In genomic region chr3:32820430-32820829, GRCh38 we compare ENCODE assay signal across 26 cellular contexts. TPM values are rescaled to one million over a fixed set of nuclear protein-coding genes. Genes with fewer than 3 reads are reported as not detected.
DNase-seq lines count a peak whose midpoint lies in the region; ATAC-seq, FAIRE-seq and TF ChIP-seq lines count a peak whose summit lies in the region.
"Had no signal": no experiment of that assay in that cellular context is flagged by ENCODE, and none has a peak within 500 bp of the region (broad histone marks: within the 10 kb centered on the region; RNA-seq: fewer than 3 reads in every experiment).

No MANE protein-coding gene starts in this region.

- H3K27me3 Mint-ChIP-seq in T-helper 17 cell, result peaks cover 45% of the 10 kb centered on the region

- H4K91ac ChIP-seq in trophoblast cell (ENCODE audit: low read depth, low read length), result no peak overlapping the region

- H3K23ac ChIP-seq in trophoblast cell (ENCODE audit: low read length), result no peak overlapping the region

- peak overlapping the region; percentile 48 for H3K4ac ChIP-seq in trophoblast cell (ENCODE audit: low read depth, low read length)

- H3K4me3 ChIP-seq in HUES48 (ENCODE audit: low read depth, low read length), result peak overlapping the region; percentile 91
- H3K4me3 ChIP-seq in ectodermal cell (ENCODE audit: insufficient read depth, low read depth, low read length), result peak overlapping the region; percentile 67
- H3K4me3 ChIP-seq in kidney (ENCODE audit: low read length in 2 of 2), result peak overlapping the region; percentile 30 to 55
- no peak overlapping the region for H3K4me3 ChIP-seq in trophoblast cell (ENCODE audit: low read depth, low read length)
- no peak overlapping the region for H3K4me3 ChIP-seq in stomach
- H3K4me3 ChIP-seq in SJCRH30, result no peak overlapping the region
- H3K4me3 ChIP-seq: coronary artery, heart right ventricle, suprapubic skin had no signal

- H4K8ac ChIP-seq in trophoblast cell (ENCODE audit: low read depth, low read length), result no peak overlapping the region

- H3K27ac Mint-ChIP-seq in T-helper 17 cell, result no peak overlapping the region
- H3K27ac Mint-ChIP-seq: activated CD4-positive, alpha-beta memory T cell treated with anti-CD3 and anti-CD28 coated beads, Interleukin-2, amount 10 ng/mL, durations not matched to agents 7 days and 5 days; memory B cell; naive thymus-derived CD4-positive, alpha-beta T cell; stimulated activated effector memory CD8-positive, alpha-beta T cell treated with anti-CD3 and anti-CD28 coated beads, Interleukin-12 subunit alpha, Interleukin-12 subunit beta, amount 100 ng/mL, for 72 hours had no signal

- no peak for TF ChIP-seq EP300 in stomach (IDR thresholded peaks at IDR 0.05)

- no peaks in the 10 kb centered on the region for H3K9me3 ChIP-seq in HUES48 (ENCODE audit: control insufficient read depth, insufficient read depth, low read length)
- H3K9me3 ChIP-seq in ectodermal cell (ENCODE audit: control insufficient read depth, low read length), result no peaks in the 10 kb centered on the region
- no peaks in the 10 kb centered on the region for H3K9me3 ChIP-seq in kidney (ENCODE audit: control insufficient read depth in 1 of 2, low read length in 2 of 2)
- H3K9me3 ChIP-seq in trophoblast cell (ENCODE audit: insufficient read depth, low read depth, low read length), result no peaks in the 10 kb centered on the region
- H3K9me3 ChIP-seq in stomach, result peaks cover 0 to 17% (median 5%) of the 10 kb centered on the region in 4 donors
- no peaks in the 10 kb centered on the region for H3K9me3 ChIP-seq in T-helper 17 cell (ENCODE audit: control insufficient read depth, low read length, poor library complexity, severe bottlenecking)
- H3K9me3 ChIP-seq in SJCRH30 (replicated peaks), result no peaks in the 10 kb centered on the region
- H3K9me3 ChIP-seq: heart right ventricle, suprapubic skin had no signal

- H3K9ac ChIP-seq in HUES48 (ENCODE audit: low read depth, low read length) (peak overlapping the region; percentile 97), kidney (ENCODE audit: low read length in 2 of 2) (peak overlapping the region in 1 of 2 donors; percentile 49), trophoblast cell (ENCODE audit: low read length) (no peak overlapping the region)

- H3K36me3 ChIP-seq in HUES48 (ENCODE audit: control insufficient read depth, insufficient read depth, low read length) (peaks cover 66% of the 10 kb centered on the region), ectodermal cell (ENCODE audit: control insufficient read depth, insufficient read depth, low read length) (peaks cover 5% of the 10 kb centered on the region), kidney (ENCODE audit: control insufficient read depth in 1 of 2, insufficient read depth in 2 of 2, low read length in 2 of 2) (no peaks in the 10 kb centered on the region), trophoblast cell (ENCODE audit: control insufficient read depth in 1 of 2, insufficient read depth in 2 of 2, low read length in 2 of 2) (peaks cover 4 to 17% of the 10 kb centered on the region in 2 experiments), stomach (no peaks in the 10 kb centered on the region), SJCRH30 (no peaks in the 10 kb centered on the region)
- H3K36me3 ChIP-seq: heart right ventricle, suprapubic skin had no signal

- H2BK5ac ChIP-seq in trophoblast cell (ENCODE audit: low read depth, low read length, poor library complexity), result no peak overlapping the region

- intact Hi-C loops in kidney (cut with DNase I), result no loop called here
- intact Hi-C loops in stomach (cut with DNase I; ENCODE audit: low total_unique reads), result no loop called here

- H3K79me2 ChIP-seq in trophoblast cell (ENCODE audit: control insufficient read depth, insufficient read depth, low read length, poor library complexity), result peaks cover 64% of the 10 kb centered on the region

- H3K27ac ChIP-seq in HUES48 (ENCODE audit: low read depth, low read length) (peak overlapping the region; percentile 100), ectodermal cell (ENCODE audit: insufficient read depth, low read depth, low read length, poor library complexity, severe bottlenecking) (no peak overlapping the region), kidney (ENCODE audit: low read depth in 2 of 2, low read length in 2 of 2) (no peak overlapping the region), trophoblast cell (ENCODE audit: low read depth, low read length) (no peak overlapping the region), stomach (no peak overlapping the region), SJCRH30 (no peak overlapping the region)
- H3K27ac ChIP-seq: coronary artery, heart right ventricle, suprapubic skin had no signal

- peak overlapping the region; percentile 85 for H3K4me2 ChIP-seq in trophoblast cell (ENCODE audit: low read length)

- no peak overlapping the region for H2BK12ac ChIP-seq in trophoblast cell (ENCODE audit: low read length)

- no peak for TF ChIP-seq POLR2A in stomach (IDR thresholded peaks at IDR 0.05)

- no peak overlapping the region for H3K4me3 Mint-ChIP-seq in T-helper 17 cell
- H3K4me3 Mint-ChIP-seq: activated CD4-positive, alpha-beta memory T cell treated with anti-CD3 and anti-CD28 coated beads, Interleukin-2, amount 10 ng/mL, durations not matched to agents 7 days and 5 days; memory B cell; stimulated activated effector memory CD8-positive, alpha-beta T cell treated with anti-CD3 and anti-CD28 coated beads, Interleukin-12 subunit alpha, Interleukin-12 subunit beta, amount 100 ng/mL, for 72 hours had no signal

- FAIRE-seq in kidney (lab: Jason Lieb, UNC), result no peak

- peaks cover 48% of the 10 kb centered on the region for H3K79me1 ChIP-seq in trophoblast cell (ENCODE audit: low read length)

- ATAC-seq in T-helper 17 cell, result no peak
- ATAC-seq: heart right ventricle; naive thymus-derived CD4-positive, alpha-beta T cell; stimulated activated effector memory CD8-positive, alpha-beta T cell treated with anti-CD3 and anti-CD28 coated beads, Interleukin-12 subunit alpha, Interleukin-12 subunit beta, amount 100 ng/mL, for 72 hours had no signal

- no peak overlapping the region for H2BK120ac ChIP-seq in trophoblast cell (ENCODE audit: insufficient read depth, low read length, poor library complexity)

- no peak overlapping the region for H4K12ac ChIP-seq in trophoblast cell (ENCODE audit: low read depth, low read length)

- H3K14ac ChIP-seq in trophoblast cell (ENCODE audit: low read length), result no peak overlapping the region

- DNase-seq in kidney (no peak), trophoblast cell (no peak), stomach (no peak), NCI-H2081 (lab: John Stamatoyannopoulos, UW) (no peak), T-helper 17 cell (no peak), SJCRH30 (no peak)
- DNase-seq: activated CD4-positive, alpha-beta memory T cell treated with anti-CD3 and anti-CD28 coated beads, Interleukin-2, amount 10 ng/mL, durations not matched to agents 7 days and 5 days; activated gamma-delta T cell treated with Interleukin-2 at 50 U/mL for 16 hours; activated T-cell treated with anti-CD3 and anti-CD28 coated beads for 4 hours; C1 segment of cervical spinal cord; heart right ventricle; naive thymus-derived CD4-positive, alpha-beta T cell; NCI-H1436 treated with DMSO at 0.1 percent for 48 hours; NCI-H2171 treated with DMSO at 0.1 percent for 48 hours; NCI-H82; stimulated activated CD4-positive, alpha-beta T cell treated with anti-CD3 and anti-CD28 coated beads, Interleukin-2, amount 100 ng/mL, for 24 hours; T1000 had no signal

- H3K4me1 ChIP-seq in HUES48 (ENCODE audit: control insufficient read depth, insufficient read depth, low read length) (peaks cover 27% of the 10 kb centered on the region), ectodermal cell (ENCODE audit: control insufficient read depth, insufficient read depth, low read length) (peaks cover 15% of the 10 kb centered on the region), kidney (ENCODE audit: control insufficient read depth in 1 of 2, insufficient read depth in 1 of 2, low read depth in 1 of 2, low read length in 2 of 2) (peaks cover 0 to 12% of the 10 kb centered on the region in 2 donors), trophoblast cell (ENCODE audit: control insufficient read depth in 1 of 2, insufficient read depth in 2 of 2, low read length in 2 of 2) (peaks cover 13 to 14% of the 10 kb centered on the region in 2 experiments), stomach (peaks cover 27 to 43% (median 36%) of the 10 kb centered on the region in 4 donors), SJCRH30 (no peaks in the 10 kb centered on the region)

- no peaks in the 10 kb centered on the region for H3K36me3 Mint-ChIP-seq in T-helper 17 cell (ENCODE audit: low read depth)
- H3K36me3 Mint-ChIP-seq: memory B cell; naive thymus-derived CD4-positive, alpha-beta T cell; stimulated activated effector memory CD8-positive, alpha-beta T cell treated with anti-CD3 and anti-CD28 coated beads, Interleukin-12 subunit alpha, Interleukin-12 subunit beta, amount 100 ng/mL, for 72 hours had no signal

- no peak overlapping the region for H2AFZ ChIP-seq in trophoblast cell (ENCODE audit: insufficient read depth, low read length, poor library complexity)

- H3K18ac ChIP-seq in trophoblast cell (ENCODE audit: low read length), result no peak overlapping the region

- H3K27me3 ChIP-seq in HUES48 (ENCODE audit: control insufficient read depth, insufficient read depth, low read length) (no peaks in the 10 kb centered on the region), ectodermal cell (ENCODE audit: control insufficient read depth, insufficient read depth, low read length, poor library complexity, severe bottlenecking) (no peaks in the 10 kb centered on the region), trophoblast cell (ENCODE audit: insufficient read depth, low read length) (no peaks in the 10 kb centered on the region), stomach (peaks cover 22 to 87% (median 67%) of the 10 kb centered on the region in 3 donors), SJCRH30 (no peaks in the 10 kb centered on the region)

- peaks cover 8% of the 10 kb centered on the region for H3K4me1 Mint-ChIP-seq in T-helper 17 cell
- H3K4me1 Mint-ChIP-seq: stimulated activated effector memory CD8-positive, alpha-beta T cell treated with anti-CD3 and anti-CD28 coated beads, Interleukin-12 subunit alpha, Interleukin-12 subunit beta, amount 100 ng/mL, for 72 hours had no signal

- TF ChIP-seq CTCF in kidney (IDR thresholded peaks at IDR 0.05; ENCODE audit: borderline replicate concordance, extremely low read depth, insufficient read depth) (no peak), stomach (IDR thresholded peaks at IDR 0.05) (no peak)

- H2AK5ac ChIP-seq in trophoblast cell (ENCODE audit: low read length), result no peak overlapping the region

- WGBS in ectodermal cell, 2 experiments, result 0 to 3% methylated on average over 1 to 2 of the region's 2 CpGs
- WGBS in trophoblast cell (ENCODE audit: extremely low coverage, insufficient coverage, insufficient read length), result no CpG with 5 or more reads among the region's 2 CpGs
- 75 to 88% (median 79%) methylated on average over 2 of the region's 2 CpGs for whole genome bisulfite sequencing in stomach, 5 donors

RNA-seq across cellular contexts. Expression of gene TRIM71, which starts 2.6 kb away (rescaled TPM):
- 75.5 TPM for polyA plus RNA-seq in ectodermal cell (2013, experiment 1 of 4)
- polyA plus RNA-seq in ectodermal cell (2013, experiment 2 of 4), result 94.6 TPM
- 44.5 TPM for polyA plus RNA-seq in ectodermal cell (2013, experiment 3 of 4)
- polyA plus RNA-seq in ectodermal cell (2013, experiment 4 of 4), result 48.2 TPM
- total RNA-seq in kidney (1.2 TPM), stomach (1 to 10 TPM in 1 of 5 donors, under 1 TPM in 1, not detected in 3; under 0.01 to 2.8 TPM), T-helper 17 cell (under 1 TPM in 1 of 2 donors, not detected in 1; 0.03 TPM)
- polyA plus RNA-seq in kidney (ENCODE audit: insufficient read depth, low read depth, low replicate concordance) (0.92 TPM), stomach (under 1 TPM; 0.05 to 0.15 (median 0.12) TPM)
- 22.6 and 23.2 TPM in 2 replicates for polyA plus RNA-seq in trophoblast cell (2013)
- 0.05 TPM in 1 of 2 replicates, not detected in the other for total RNA-seq in SJCRH30 (2014; rRNA removed; shearing (Covaris generic))
- total RNA-seq: activated CD4-positive, alpha-beta memory T cell treated with anti-CD3 and anti-CD28 coated beads, Interleukin-2, amount 10 ng/mL, durations not matched to agents 7 days and 5 days; OCI-LY7; posterior vena cava; suprapubic skin had no signal
- polyA plus RNA-seq: AG04450; heart right ventricle; naive thymus-derived CD4-positive, alpha-beta T cell had no signal

Comparison
In these comparisons a context has a peak if more than half of its experiments do, and no peak if none do; other contexts are left out.
1. H3K4me3 ChIP-seq: peak in HUES48 (single experiment), ectodermal cell (single experiment) and kidney (2 of 2); none in trophoblast cell (single experiment), stomach (0 of 4) and SJCRH30 (single experiment).